8 cellular contexts compared by ENCODE assay signal in genomic region chr10:110426294-110427153, GRCh38.
A peak's percentile ranks its signal among the peaks of the same experiment; 100 is the strongest.
DNase-seq lines count a peak whose midpoint lies in the region; TF ChIP-seq lines count a peak whose summit lies in the region.

No MANE protein-coding gene starts in this region.

- H3K9me3 Mint-ChIP-seq in CD14-positive monocyte: no peaks in the 10 kb centered on the region

- no peak overlapping the region for H3K9ac ChIP-seq in HUES6 (ENCODE audit: low read length)
- no peak overlapping the region for H3K9ac ChIP-seq in mucosa of rectum (ENCODE audit: low read depth in 1 of 2, low read length in 2 of 2)

- H3K27ac Mint-ChIP-seq in CD14-positive monocyte: peak overlapping the region; percentile 85 to 96 (median 89)

- H3K27me3 ChIP-seq in HUES6 (ENCODE audit: control insufficient read depth, insufficient read depth, low read length) (no peaks in the 10 kb centered on the region), mucosa of rectum (ENCODE audit: control insufficient read depth in 2 of 2, insufficient read depth in 2 of 2, low read length in 2 of 2) (no peaks in the 10 kb centered on the region)

- H3K4me3 Mint-ChIP-seq in CD14-positive monocyte: no peak overlapping the region

- H3K27ac ChIP-seq in HUES6 (ENCODE audit: low read depth, low read length) (0 out of 2 replicates have a peak overlapping the region, but pooled peaks have one; percentile 44), mucosa of rectum (ENCODE audit: low read depth in 2 of 2, low read length in 2 of 2) (peak overlapping the region; percentile 17 to 19)

- H3K9me3 ChIP-seq in HUES6 (ENCODE audit: control insufficient read depth, insufficient read depth, low read depth, low read length) (no peaks in the 10 kb centered on the region), mucosa of rectum (ENCODE audit: control insufficient read depth in 2 of 2, low read length in 2 of 2) (no peaks in the 10 kb centered on the region)

- intact Hi-C loops in CD14-positive monocyte (cut with micrococcal nuclease): loop anchor here (5.0 kb wide), 2 partner anchors 66 to 71 kb away; partner anchors contain the start of gene DUSP5 (in 1 of the 2)
- intact Hi-C loops in head of caudate nucleus (cut with DNase I): no loop called here

- no peaks in the 10 kb centered on the region for H3K36me3 ChIP-seq in HUES6 (ENCODE audit: control insufficient read depth, insufficient read depth, low read length)
- H3K36me3 ChIP-seq in mucosa of rectum (ENCODE audit: control insufficient read depth in 2 of 2, insufficient read depth in 2 of 2, low read length in 2 of 2): no peaks in the 10 kb centered on the region

- H3K4me3 ChIP-seq in HUES6 (ENCODE audit: low read depth, low read length): no peak overlapping the region
- no peak overlapping the region for H3K4me3 ChIP-seq in astrocyte of the spinal cord (ENCODE audit: low read depth, low read length)
- H3K4me3 ChIP-seq in mucosa of rectum (ENCODE audit: low read length in 2 of 2): no peak overlapping the region

- H3K4me1 Mint-ChIP-seq in CD14-positive monocyte: peaks cover 73% of the 10 kb centered on the region

- in situ Hi-C loops in astrocyte of the spinal cord (cut with HindIII; ENCODE audit: low sequenced_read_pairs) (no loop called here), KBM-7 (cut with MboI; ENCODE audit: low pct_unique_long_range_greater_than_20kb, low sequenced_read_pairs) (no loop called here)

- no peak for TF ChIP-seq CTCF in CD14-positive monocyte (IDR thresholded peaks at IDR 0.05)
- no peak for TF ChIP-seq CTCF in astrocyte of the spinal cord (IDR thresholded peaks at IDR 0.05; ENCODE audit: low read depth, low read length)

- DNase-seq in CD14-positive monocyte (ENCODE audit: low spot score) (peak; percentile 67), astrocyte of the spinal cord (ENCODE audit: low read depth, low spot score) (peak; percentile 97), NCI-H510A treated with DMSO at 0.1 percent for 48 hours (lab: John Stamatoyannopoulos, UW) (no peak), UCSD-AML1 (lab: John Stamatoyannopoulos, UW; ENCODE audit: unreplicated experiment) (no peak), head of caudate nucleus (no peak), KBM-7 (no peak)

- peaks cover 0 to 3% of the 10 kb centered on the region in 2 donors for H3K36me3 Mint-ChIP-seq in CD14-positive monocyte

- peaks cover 14% of the 10 kb centered on the region for H3K4me1 ChIP-seq in HUES6 (ENCODE audit: control insufficient read depth, insufficient read depth, low read length)
- peaks cover 0 to 5% of the 10 kb centered on the region in 2 donors for H3K4me1 ChIP-seq in mucosa of rectum (ENCODE audit: control insufficient read depth in 2 of 2, insufficient read depth in 2 of 2, low read length in 2 of 2)

- peaks cover 3 to 9% (median 5%) of the 10 kb centered on the region in 3 donors for H3K27me3 Mint-ChIP-seq in CD14-positive monocyte (ENCODE audit: low read depth in 3 of 3)

Comparison
In these comparisons a context has a peak if more than half of its experiments do, and no peak if none do; other contexts are left out.
1. DNase-seq: peak in CD14-positive monocyte (single experiment) and astrocyte of the spinal cord (single experiment); none in NCI-H510A treated with DMSO at 0.1 percent for 48 hours (single experiment), UCSD-AML1 (single experiment), head of caudate nucleus (0 of 42) and KBM-7 (single experiment).